35 cellular contexts compared by ENCODE assay signal in genomic region chr16:68463904-68464303, GRCh38. TPM values are rescaled to one million over a fixed set of nuclear protein-coding genes. Genes with fewer than 3 reads are reported as not detected.
"Had no signal": no experiment of that assay in that cellular context is flagged by ENCODE, and none has a peak within 500 bp of the region (broad histone marks: within the 10 kb centered on the region; RNA-seq: fewer than 3 reads in every experiment).

No MANE protein-coding gene starts in this region.

- H3K9me3 ChIP-seq: MG63 had no signal

- H3K27me3 ChIP-seq: MG63 had no signal

- H3K4me3 ChIP-seq: MG63 had no signal

- H3K36me3 ChIP-seq: MG63 had no signal

- DNase-seq: Karpas-422, Kasumi-1, MG63, MM.1S, MV-4-11, NCI-H1048, NCI-H1092, NCI-H1092 treated with DMSO at 0.1 percent for 48 hours, NCI-H1105, NCI-H1105 treated with DMSO at 0.1 percent for 48 hours, NCI-H1417, NCI-H1417 treated with DMSO at 0.1 percent for 48 hours, NCI-H1436, NCI-H1436 treated with DMSO at 0.1 percent for 48 hours, NCI-H146, NCI-H1694, NCI-H1694 treated with DMSO at 0.1 percent for 48 hours, NCI-H187, NCI-H187 treated with DMSO at 0.1 percent for 48 hours, NCI-H1930, NCI-H2029, NCI-H2029 treated with DMSO at 0.1 percent for 48 hours, NCI-H2081, NCI-H2081 treated with DMSO at 0.1 percent for 48 hours, NCI-H2107, NCI-H2171, NCI-H2171 treated with DMSO at 0.1 percent for 48 hours, NCI-H2227 treated with DMSO at 0.1 percent for 48 hours, NCI-H226, NCI-H345, NCI-H446, NCI-H446 treated with DMSO at 0.1 percent for 48 hours, NCI-H510A, NCI-H510A treated with DMSO at 0.1 percent for 48 hours had no signal

RNA-seq across cellular contexts. Expression of gene SMPD3, which starts 15.6 kb away (rescaled TPM):
- total RNA-seq: MCF 10A had no signal
